10 cellular contexts compared by ENCODE assay signal in the genomic region with DNA sequence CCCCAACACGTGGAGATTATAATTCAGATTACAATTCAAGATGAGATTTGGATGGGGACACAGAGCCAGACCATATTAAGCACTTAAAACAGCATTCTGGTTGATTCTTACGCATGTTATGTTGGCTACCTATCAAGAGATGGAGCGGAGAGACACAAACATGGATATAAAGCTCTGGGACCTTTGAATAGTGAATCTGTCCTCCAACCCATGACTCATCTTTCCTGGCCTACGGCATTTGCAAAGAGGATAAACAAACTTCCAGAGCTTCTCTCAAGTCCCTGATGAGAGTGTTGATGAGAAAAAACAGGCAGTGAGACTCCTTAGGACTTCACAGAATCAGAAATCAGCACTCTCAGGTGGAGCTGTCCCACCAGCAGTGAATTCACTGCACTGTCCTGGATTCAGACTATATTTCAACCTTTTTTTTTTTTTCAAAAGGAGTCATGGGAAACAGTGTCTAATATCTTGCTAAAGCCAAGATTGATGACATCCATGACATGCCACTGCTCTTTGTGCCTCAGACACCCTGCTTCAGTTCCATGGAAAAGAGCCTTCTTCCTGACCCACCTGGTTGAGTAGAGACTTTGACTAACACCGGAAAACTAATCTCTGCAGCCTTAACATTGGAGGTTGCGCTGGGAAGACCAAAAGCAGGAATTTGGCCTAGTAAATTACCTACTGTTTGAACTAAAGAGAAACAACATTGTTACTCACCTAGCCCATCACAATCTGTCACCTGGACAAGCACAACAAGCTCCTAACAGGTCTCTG.
DNase-seq lines count a peak whose midpoint lies in the region; ATAC-seq, FAIRE-seq and TF ChIP-seq lines count a peak whose summit lies in the region.
"Had no signal": no experiment of that assay in that cellular context is flagged by ENCODE, and none has a peak within 500 bp of the region (broad histone marks: within the 10 kb centered on the region; RNA-seq: fewer than 3 reads in every experiment).

No MANE protein-coding gene starts in this region.

- no peaks in the 10 kb centered on the region for H4K20me1 ChIP-seq in hepatocyte (ENCODE audit: insufficient read depth, poor library complexity, severe bottlenecking)

- H3K9me3 Mint-ChIP-seq in HFFc6: no peaks in the 10 kb centered on the region

- H3K27ac ChIP-seq in body of pancreas (no peak overlapping the region), hepatocyte (peak overlapping the region; percentile 35)
- H3K27ac ChIP-seq: dorsolateral prefrontal cortex, KMS-11 had no signal

- TF ChIP-seq POLR2A in body of pancreas (IDR thresholded peaks at IDR 0.05): no peak

- peaks cover 2% of the 10 kb centered on the region; the same call in 1 of the 2 replicates for H3K27me3 Mint-ChIP-seq in HFFc6 (ENCODE audit: insufficient read depth)

- H3K4me3 ChIP-seq in body of pancreas: no peak overlapping the region
- no peak overlapping the region for H3K4me3 ChIP-seq in hepatocyte
- H3K4me3 ChIP-seq: dorsolateral prefrontal cortex had no signal

- peaks cover 4% of the 10 kb centered on the region; the same call in 1 of the 2 replicates for H3K36me3 Mint-ChIP-seq in HFFc6 (ENCODE audit: low read depth)

- H3K4me1 Mint-ChIP-seq in HFFc6 (ENCODE audit: low read depth): peaks cover 61% of the 10 kb centered on the region

- FAIRE-seq in urothelium cell line (lab: Jason Lieb, UNC): no peak

- ATAC-seq in body of pancreas: peak; percentile 35

- peak overlapping the region; percentile 18; the same call in 1 of the 2 replicates for H3K4me3 Mint-ChIP-seq in HFFc6

- H3K4me2 ChIP-seq in hepatocyte: no peak overlapping the region
- H3K4me2 ChIP-seq: KMS-11 had no signal

- no peak for TF ChIP-seq CTCF in HFFc6 (IDR thresholded peaks at IDR 0.05)
- no peak for TF ChIP-seq CTCF in body of pancreas (IDR thresholded peaks at IDR 0.05)
- TF ChIP-seq CTCF in hepatocyte (IDR thresholded peaks at IDR 0.05; ENCODE audit: poor library complexity): no peak

- no peak overlapping the region for H2AFZ ChIP-seq in hepatocyte

- DNase-seq in HFFc6 (peak; percentile 93), body of pancreas (peak in 1 of 4 donors; percentile 31), hepatocyte (ENCODE audit: low spot score) (peak; percentile 62), urothelium cell line (ENCODE audit: low spot score) (peak; percentile 71), NCI-H128 (lab: John Stamatoyannopoulos, UW; ENCODE audit: unreplicated experiment) (no peak), NCI-H526 treated with DMSO at 0.1 percent for 48 hours (lab: John Stamatoyannopoulos, UW) (no peak)
- no peak for DNase-seq in activated naive CD4-positive, alpha-beta T cell treated with anti-CD3 and anti-CD28 coated beads, Interleukin-2, amount 50 U/mL, for 16 hours
- DNase-seq: dorsolateral prefrontal cortex, NCI-H510A had no signal

- no peaks in the 10 kb centered on the region for H3K9me3 ChIP-seq in body of pancreas
- no peaks in the 10 kb centered on the region for H3K9me3 ChIP-seq in hepatocyte (ENCODE audit: low read depth)

- H3K79me2 ChIP-seq in hepatocyte: no peaks in the 10 kb centered on the region

- H3K27me3 ChIP-seq in body of pancreas (no peaks in the 10 kb centered on the region), hepatocyte (no peaks in the 10 kb centered on the region)

- H3K27ac Mint-ChIP-seq in HFFc6: peak overlapping the region; percentile 69

- H3K9me2 ChIP-seq in hepatocyte (replicated peaks; ENCODE audit: insufficient read depth): no peaks in the 10 kb centered on the region

- no peaks in the 10 kb centered on the region for H3K36me3 ChIP-seq in body of pancreas (replicated peaks in 1 of 2; ENCODE audit: insufficient read depth in 1 of 2, low read depth in 2 of 2)
- no peaks in the 10 kb centered on the region for H3K36me3 ChIP-seq in hepatocyte (replicated peaks; ENCODE audit: insufficient read depth, low read depth)

- intact Hi-C loops in body of pancreas (cut with DNase I): no loop called here

- 87 to 91% methylated on average over 6 of the region's 6 CpGs for WGBS in body of pancreas, 2 donors
- 56% methylated on average over 6 of the region's 6 CpGs for WGBS in hepatocyte (ENCODE audit: low lambda C conversion rate, missing lambda C conversion rate)

- H3K4me1 ChIP-seq in body of pancreas (no peaks in the 10 kb centered on the region), hepatocyte (ENCODE audit: insufficient read depth) (no peaks in the 10 kb centered on the region)

Comparison
In these comparisons a context has a peak if more than half of its experiments do, and no peak if none do; other contexts are left out.
1. DNase-seq: peak in HFFc6 (single experiment), hepatocyte (single experiment) and urothelium cell line (single experiment); none in activated naive CD4-positive, alpha-beta T cell treated with anti-CD3 and anti-CD28 coated beads, Interleukin-2, amount 50 U/mL, for 16 hours (single experiment), NCI-H128 (single experiment) and NCI-H526 treated with DMSO at 0.1 percent for 48 hours (single experiment).